Comparison of ENCODE assay signal across 9 cellular contexts in genomic region chr3:141308588-141309218, GRCh38. TPM values are rescaled to one million over a fixed set of nuclear protein-coding genes. Genes with fewer than 3 reads are reported as not detected.
DNase-seq lines count a peak whose midpoint lies in the region; ATAC-seq and TF ChIP-seq lines count a peak whose summit lies in the region.
"Had no signal": no experiment of that assay in that cellular context is flagged by ENCODE, and none has a peak within 500 bp of the region (broad histone marks: within the 10 kb centered on the region; RNA-seq: fewer than 3 reads in every experiment).

No MANE protein-coding gene starts in this region.

- peaks cover 4% of the 10 kb centered on the region for H3K4me1 ChIP-seq in foreskin keratinocyte

- H3K4me1 Mint-ChIP-seq in CD4-positive, alpha-beta T cell (ENCODE audit: low read depth): peaks cover 80% of the 10 kb centered on the region

- no peak for DNase-seq in CD4-positive, alpha-beta T cell
- DNase-seq in HPDE6-E6E7 (ENCODE audit: extremely low spot score) (peak; percentile 92), SHP77 (lab: John Stamatoyannopoulos, UW) (peak; percentile 86 to 93), foreskin keratinocyte (peak in 1 of 2 donors; percentile 76), retinal pigment epithelial cell (ENCODE audit: low read depth) (peak; percentile 30)
- no peak for DNase-seq in activated CD4-positive, alpha-beta T cell treated with anti-CD3 and anti-CD28 coated beads, Interleukin-2, amount 50 U/mL, for 48 hours

- no peaks in the 10 kb centered on the region for H3K9me3 ChIP-seq in CD4-positive, alpha-beta T cell (ENCODE audit: control insufficient read depth, low read length)

- H3K9me3 Mint-ChIP-seq in CD4-positive, alpha-beta T cell: no peaks in the 10 kb centered on the region

- no peak overlapping the region for H3K4me3 ChIP-seq in retinal pigment epithelial cell (ENCODE audit: low read length)

- no peak for ATAC-seq in CD4-positive, alpha-beta T cell (ENCODE audit: poor library complexity)
- peak; percentile 53 for ATAC-seq in foreskin keratinocyte
- ATAC-seq in GM18873 (IDR thresholded peaks at IDR 0.05; ENCODE audit: low FRiP score, unreplicated experiment): no peak
- ATAC-seq in HG03520 (IDR thresholded peaks at IDR 0.05; ENCODE audit: unreplicated experiment): no peak

- H3K27ac Mint-ChIP-seq in CD4-positive, alpha-beta T cell: peak overlapping the region; percentile 92

- H3K27me3 ChIP-seq in CD4-positive, alpha-beta T cell (ENCODE audit: control insufficient read depth, insufficient read depth, low read length): no peaks in the 10 kb centered on the region
- no peaks in the 10 kb centered on the region for H3K27me3 ChIP-seq in foreskin keratinocyte

- no peak for TF ChIP-seq CTCF in CD4-positive, alpha-beta T cell (IDR thresholded peaks at IDR 0.05)
- TF ChIP-seq CTCF in foreskin keratinocyte (conservative IDR thresholded peaks at IDR 0.05): peak; percentile 87
- TF ChIP-seq CTCF in retinal pigment epithelial cell (conservative IDR thresholded peaks at IDR 0.05; ENCODE audit: low read depth, low read length): peak; percentile 84

- CTCF ChIA-PET in CD4-positive, alpha-beta T cell (lab: Charles Lee): interaction anchor here (0.8 to 4.5 kb wide), 6 partner anchors 8 to 253 kb away, joined by 3 to 60 read pairs (median 6); partner anchors contain the start of gene PXYLP1

- no peaks in the 10 kb centered on the region for H3K36me3 Mint-ChIP-seq in CD4-positive, alpha-beta T cell (ENCODE audit: low read depth)

- POLR2A ChIA-PET in CD4-positive, alpha-beta T cell (lab: Charles Lee): interaction anchor here (0.9 to 4.7 kb wide), 6 partner anchors 42 to 430 kb away, joined by 3 to 46 read pairs (median 17); partner anchors contain the start of genes PXYLP1 and RNF7

- H3K4me3 Mint-ChIP-seq in CD4-positive, alpha-beta T cell: no peak overlapping the region

- peak overlapping the region; percentile 44 for H3K27ac ChIP-seq in CD4-positive, alpha-beta T cell (ENCODE audit: low read depth, low read length)
- H3K27ac ChIP-seq in foreskin keratinocyte: no peak overlapping the region
- H3K27ac ChIP-seq: HL-60 had no signal

- H3K27me3 Mint-ChIP-seq in CD4-positive, alpha-beta T cell: no peaks in the 10 kb centered on the region

- intact Hi-C loops in CD4-positive, alpha-beta T cell (cut with DNase I, micrococcal nuclease): loop anchor here in 1 of 2 experiments (10.0 kb wide), 1 partner anchor 74 kb away; the partner anchor contains the start of gene PXYLP1

RNA-seq across cellular contexts. Expression of gene ZBTB38, which starts 59.6 kb away (rescaled TPM):
- 10 to 100 TPM; 21.8 to 22.0 TPM for total RNA-seq in CD4-positive, alpha-beta T cell
- total RNA-seq in foreskin keratinocyte: 58.0 and 59.5 TPM in 2 replicates
- 5.0 and 5.8 TPM in 2 replicates for polyA plus RNA-seq in foreskin keratinocyte

Comparison
In these comparisons a context has a peak if more than half of its experiments do, and no peak if none do; other contexts are left out.
1. DNase-seq: peak in HPDE6-E6E7 (single experiment), SHP77 (2 of 2) and retinal pigment epithelial cell (single experiment); none in CD4-positive, alpha-beta T cell (0 of 10) and activated CD4-positive, alpha-beta T cell treated with anti-CD3 and anti-CD28 coated beads, Interleukin-2, amount 50 U/mL, for 48 hours (0 of 2).